20 cellular contexts compared by ENCODE assay signal in the genomic region with DNA sequence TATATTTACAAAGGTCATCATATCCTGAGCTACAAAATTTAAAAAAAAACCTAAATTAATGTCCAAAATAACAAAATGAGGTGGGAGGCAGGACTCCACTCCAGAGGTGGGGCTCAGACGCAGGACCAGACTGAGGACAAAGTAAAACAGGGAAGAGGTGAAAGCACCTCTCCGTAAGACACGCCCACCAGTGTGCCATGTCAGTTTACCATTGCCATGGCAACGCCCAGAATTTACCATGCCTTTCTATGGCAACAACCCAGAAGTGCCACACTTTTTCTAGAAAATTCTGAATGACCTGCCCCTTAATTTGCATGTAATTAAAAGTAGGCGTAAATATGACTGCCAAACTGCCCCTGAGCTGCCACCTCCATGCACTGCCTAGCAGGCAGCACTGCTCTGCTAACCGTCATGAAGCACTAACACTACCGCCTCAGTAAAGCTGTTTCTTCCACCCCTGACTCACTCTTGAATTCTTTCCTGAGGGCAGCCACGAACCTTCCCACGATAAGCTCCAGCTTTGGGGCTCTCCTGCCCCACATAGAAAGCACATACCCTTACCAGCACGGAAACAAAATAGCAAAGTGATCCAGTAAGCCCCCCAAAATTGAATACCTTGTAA. TPM values are rescaled to one million over a fixed set of nuclear protein-coding genes. Genes with fewer than 3 reads are reported as not detected.
DNase-seq lines count a peak whose midpoint lies in the region; ATAC-seq, FAIRE-seq and TF ChIP-seq lines count a peak whose summit lies in the region.
"Had no signal": no experiment of that assay in that cellular context is flagged by ENCODE, and none has a peak within 500 bp of the region (broad histone marks: within the 10 kb centered on the region; RNA-seq: fewer than 3 reads in every experiment).

No MANE protein-coding gene starts in this region.

- no peaks in the 10 kb centered on the region for H3K9me3 ChIP-seq in A549
- H3K9me3 ChIP-seq in Karpas-422 (ENCODE audit: low read length), result no peaks in the 10 kb centered on the region
- H3K9me3 ChIP-seq in tibial nerve, result no peaks in the 10 kb centered on the region

- no peak overlapping the region for H4K8ac ChIP-seq in mesendoderm (ENCODE audit: low read depth, low read length)

- no peak overlapping the region for H2BK5ac ChIP-seq in mesendoderm (ENCODE audit: low read length)

- no peaks in the 10 kb centered on the region for H4K20me1 ChIP-seq in Karpas-422 (ENCODE audit: insufficient read depth, low read depth, low read length)

- no peak for DNase-seq in A549 (ENCODE audit: low read depth in 1 of 2, low spot score in 1 of 2)
- peak; percentile 42 for DNase-seq in Karpas-422
- peak; percentile 8 for DNase-seq in astrocyte of the hippocampus (ENCODE audit: low read depth, low spot score)
- peak; percentile 75 for DNase-seq in mesendoderm
- no peak for DNase-seq in NCI-H1436 (lab: John Stamatoyannopoulos, UW)
- no peak for DNase-seq in NCI-H774 (lab: John Stamatoyannopoulos, UW)
- no peak for DNase-seq in tibial nerve (ENCODE audit: low spot score in 2 of 2)
- DNase-seq: AML-193, DMS79, GDM1, MM.1S, NCI-H1105, NCI-H187 treated with DMSO at 0.1 percent for 48 hours, NCI-H524 treated with DMSO at 0.1 percent for 48 hours, PC-9 had no signal

- H3K9ac ChIP-seq in Karpas-422 (ENCODE audit: low read length) (no peak overlapping the region), mesendoderm (ENCODE audit: low read length) (no peak overlapping the region)
- H3K9ac ChIP-seq: KMS-11 had no signal

- no peaks in the 10 kb centered on the region for H3K27me3 ChIP-seq in Karpas-422 (ENCODE audit: low read length)
- no peaks in the 10 kb centered on the region for H3K27me3 ChIP-seq in mesendoderm (ENCODE audit: insufficient read depth, low read length, poor library complexity)
- H3K27me3 ChIP-seq in tibial nerve, result no peaks in the 10 kb centered on the region

- TF ChIP-seq POLR2A in A549 (IDR thresholded peaks at IDR 0.05; ENCODE audit: low read length) (no peak), tibial nerve (IDR thresholded peaks at IDR 0.05) (no peak)

- H3K79me1 ChIP-seq in mesendoderm (ENCODE audit: low read length), result no peaks in the 10 kb centered on the region

- H3K9me2 ChIP-seq in Karpas-422 (replicated peaks; ENCODE audit: insufficient read depth, low read length), result no peaks in the 10 kb centered on the region

- WGBS in A549 (ENCODE audit: missing lambda C conversion rate), result 45% methylated on average over 10 of the region's 10 CpGs
- WGBS in mesendoderm (ENCODE audit: extremely low coverage, insufficient coverage, low lambda C conversion rate), result no CpG with 5 or more reads among the region's 10 CpGs
- WGBS in tibial nerve, 2 donors, result 61 to 70% methylated on average over 10 of the region's 10 CpGs

- TF ChIP-seq RAD21 in A549 (conservative IDR thresholded peaks at IDR 0.05 in 1 of 2, IDR thresholded peaks at IDR 0.05 in 1 of 2), result no peak

- TF ChIP-seq EP300 in A549 (IDR thresholded peaks at IDR 0.05) (no peak), tibial nerve (IDR thresholded peaks at IDR 0.05) (no peak)

- H3K27ac ChIP-seq in A549 (no peak overlapping the region), Karpas-422 (ENCODE audit: low read length) (no peak overlapping the region), mesendoderm (ENCODE audit: low read depth, low read length) (no peak overlapping the region), tibial nerve (no peak overlapping the region)
- H3K27ac ChIP-seq: KMS-11, PC-9 had no signal

- no peak overlapping the region for H2AK5ac ChIP-seq in mesendoderm (ENCODE audit: low read length)

- POLR2A ChIA-PET in A549 (lab: Yijun Ruan, JAX), result no interaction called here

- H3K23ac ChIP-seq in mesendoderm (ENCODE audit: low read length), result no peak overlapping the region

- ATAC-seq in A549, result peak; percentile 45 to 61; a peak in 4 of 6 replicates
- ATAC-seq: Right ventricle myocardium inferior, SK-N-SH treated with all-trans-retinoic acid at 6 μM for 48 hours had no signal

- H2BK15ac ChIP-seq in mesendoderm (replicated peaks; ENCODE audit: low read depth), result no peak overlapping the region

- H3K79me2 ChIP-seq in Karpas-422 (ENCODE audit: low read length), result no peaks in the 10 kb centered on the region
- no peaks in the 10 kb centered on the region for H3K79me2 ChIP-seq in mesendoderm (ENCODE audit: control insufficient read depth, insufficient read depth, low read length)

- H2AFZ ChIP-seq in Karpas-422 (ENCODE audit: low read length), result no peak overlapping the region
- H2AFZ ChIP-seq: PC-9 had no signal

- no peak overlapping the region for H3K56ac ChIP-seq in mesendoderm (ENCODE audit: low read length)

- CTCF ChIA-PET in A549 (lab: Yijun Ruan, JAX), result interaction anchor here (1.0 to 6.8 kb wide), 6 partner anchors 10 to 219 kb away, joined by 3 to 70 read pairs (median 4); no protein-coding TSS in a partner anchor

- H3K36me3 ChIP-seq in Karpas-422 (ENCODE audit: insufficient read depth, low read length) (no peaks in the 10 kb centered on the region), mesendoderm (ENCODE audit: control insufficient read depth, insufficient read depth, low read length) (no peaks in the 10 kb centered on the region), tibial nerve (no peaks in the 10 kb centered on the region)

- H3K18ac ChIP-seq in mesendoderm (ENCODE audit: low read length), result no peak overlapping the region

- H3K4ac ChIP-seq in mesendoderm (ENCODE audit: low read depth, low read length), result no peak overlapping the region

- no peaks in the 10 kb centered on the region for H3K4me1 ChIP-seq in A549
- no peaks in the 10 kb centered on the region for H3K4me1 ChIP-seq in Karpas-422 (ENCODE audit: low read length)
- H3K4me1 ChIP-seq in mesendoderm (ENCODE audit: control insufficient read depth, low read depth, low read length), result no peaks in the 10 kb centered on the region
- H3K4me1 ChIP-seq in tibial nerve, result no peaks in the 10 kb centered on the region

- TF ChIP-seq CTCF in A549 (IDR thresholded peaks at IDR 0.05) (no peak), tibial nerve (IDR thresholded peaks at IDR 0.05) (no peak)

- H4K5ac ChIP-seq in mesendoderm (ENCODE audit: low read length), result no peak overlapping the region

- FAIRE-seq in A549 (lab: Jason Lieb, UNC), result peak; percentile 13
- FAIRE-seq: GM12892, GM19239 had no signal

- H2BK120ac ChIP-seq in mesendoderm (ENCODE audit: low read depth, low read length), result no peak overlapping the region

- no peak overlapping the region for H3K4me3 ChIP-seq in A549
- no peak overlapping the region for H3K4me3 ChIP-seq in Karpas-422 (ENCODE audit: low read length)
- H3K4me3 ChIP-seq in mesendoderm (ENCODE audit: low read length), result no peak overlapping the region
- H3K4me3 ChIP-seq in tibial nerve, result no peak overlapping the region
- H3K4me3 ChIP-seq: PC-9 had no signal

- no peak overlapping the region for H3K4me2 ChIP-seq in A549
- H3K4me2 ChIP-seq in Karpas-422 (ENCODE audit: low read depth, low read length, poor library complexity, severe bottlenecking), result no peak overlapping the region
- no peak overlapping the region for H3K4me2 ChIP-seq in mesendoderm (ENCODE audit: low read length)
- H3K4me2 ChIP-seq: KMS-11, PC-9 had no signal

TF ChIP-seq in A549, 52 proteins besides CTCF, POLR2A, EP300 and RAD21 (continues in another document):
- TF ChIP-seq KDM5A (IDR thresholded peaks at IDR 0.05) (no peak), HOXA7 (CRISPR knock-in tag; IDR thresholded peaks at IDR 0.05) (no peak), RNF2 (IDR thresholded peaks at IDR 0.05; ENCODE audit: borderline replicate concordance, low read depth) (no peak), MYC (IDR thresholded peaks at IDR 0.05; ENCODE audit: borderline replicate concordance, low read length) (no peak), CHD4 (IDR thresholded peaks at IDR 0.05; ENCODE audit: borderline replicate concordance) (no peak), HDAC2 (IDR thresholded peaks at IDR 0.05) (no peak), EHF (CRISPR knock-in tag; IDR thresholded peaks at IDR 0.05) (no peak), GATA3 (IDR thresholded peaks at IDR 0.05; ENCODE audit: borderline replicate concordance) (no peak), NPAS2 (CRISPR knock-in tag; IDR thresholded peaks at IDR 0.05; ENCODE audit: borderline replicate concordance) (no peak), SMC3 (IDR thresholded peaks at IDR 0.05) (no peak), NR3C1 (IDR thresholded peaks at IDR 0.05) (no peak)
- TF ChIP-seq, protein P1, sequence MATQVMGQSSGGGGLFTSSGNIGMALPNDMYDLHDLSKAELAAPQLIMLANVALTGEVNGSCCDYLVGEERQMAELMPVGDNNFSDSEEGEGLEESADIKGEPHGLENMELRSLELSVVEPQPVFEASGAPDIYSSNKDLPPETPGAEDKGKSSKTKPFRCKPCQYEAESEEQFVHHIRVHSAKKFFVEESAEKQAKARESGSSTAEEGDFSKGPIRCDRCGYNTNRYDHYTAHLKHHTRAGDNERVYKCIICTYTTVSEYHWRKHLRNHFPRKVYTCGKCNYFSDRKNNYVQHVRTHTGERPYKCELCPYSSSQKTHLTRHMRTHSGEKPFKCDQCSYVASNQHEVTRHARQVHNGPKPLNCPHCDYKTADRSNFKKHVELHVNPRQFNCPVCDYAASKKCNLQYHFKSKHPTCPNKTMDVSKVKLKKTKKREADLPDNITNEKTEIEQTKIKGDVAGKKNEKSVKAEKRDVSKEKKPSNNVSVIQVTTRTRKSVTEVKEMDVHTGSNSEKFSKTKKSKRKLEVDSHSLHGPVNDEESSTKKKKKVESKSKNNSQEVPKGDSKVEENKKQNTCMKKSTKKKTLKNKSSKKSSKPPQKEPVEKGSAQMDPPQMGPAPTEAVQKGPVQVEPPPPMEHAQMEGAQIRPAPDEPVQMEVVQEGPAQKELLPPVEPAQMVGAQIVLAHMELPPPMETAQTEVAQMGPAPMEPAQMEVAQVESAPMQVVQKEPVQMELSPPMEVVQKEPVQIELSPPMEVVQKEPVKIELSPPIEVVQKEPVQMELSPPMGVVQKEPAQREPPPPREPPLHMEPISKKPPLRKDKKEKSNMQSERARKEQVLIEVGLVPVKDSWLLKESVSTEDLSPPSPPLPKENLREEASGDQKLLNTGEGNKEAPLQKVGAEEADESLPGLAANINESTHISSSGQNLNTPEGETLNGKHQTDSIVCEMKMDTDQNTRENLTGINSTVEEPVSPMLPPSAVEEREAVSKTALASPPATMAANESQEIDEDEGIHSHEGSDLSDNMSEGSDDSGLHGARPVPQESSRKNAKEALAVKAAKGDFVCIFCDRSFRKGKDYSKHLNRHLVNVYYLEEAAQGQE (IDR thresholded peaks at IDR 0.05), result no peak

RNA-seq across cellular contexts. Expression of a gene that starts 22.3 kb away (rescaled TPM):
- polyA plus RNA-seq in A549 (2011; rRNA removed), result 196 and 445 TPM in 2 replicates
- 330 and 503 TPM in 2 replicates for polyA plus RNA-seq in A549 (2012; cell fraction: cytosol; rRNA removed)
- polyA plus RNA-seq in A549 (2012; cell fraction: nucleus; rRNA removed), result 114 and 173 TPM in 2 replicates
- 511 to 662 TPM (median 549 TPM) in 3 replicates for polyA plus RNA-seq in A549 (2017; fragmentation: RNase III; extraction: RNeasy Plus Mini Kit Qiagen cat#74134 plus additional on column Dnase treatment)
- 16.9 and 22.2 TPM in 2 replicates for polyA minus RNA-seq in A549 (2011; rRNA and poly(A)+ RNA removed)
- 115 and 150 TPM in 2 replicates for total RNA-seq in Karpas-422 (2014; rRNA removed; shearing (Covaris generic); ENCODE audit: low replicate concordance)
- polyA plus RNA-seq in mesendoderm (2013, experiment 1 of 2), result 405 TPM
- 401 TPM for polyA plus RNA-seq in mesendoderm (2013, experiment 2 of 2)
- total RNA-seq in tibial nerve, result 10 to 100 TPM; 64.9 to 88.5 (median 79.3) TPM

Comparison
In these comparisons a context has a peak if more than half of its experiments do, and no peak if none do; other contexts are left out.
1. DNase-seq: peak in Karpas-422 (single experiment), astrocyte of the hippocampus (single experiment) and mesendoderm (single experiment); none in A549 (0 of 2), NCI-H1436 (single experiment), NCI-H774 (single experiment) and tibial nerve (0 of 2).